Comparison of ENCODE assay signal across 31 cellular contexts in genomic region chr5:144284036-144284435, GRCh38.
"Had no signal": no experiment of that assay in that cellular context is flagged by ENCODE, and none has a peak within 500 bp of the region (broad histone marks: within the 10 kb centered on the region; RNA-seq: fewer than 3 reads in every experiment).

No MANE protein-coding gene starts in this region.

- FAIRE-seq: TTC549 had no signal

- H3K4me2 ChIP-seq: SK-N-SH had no signal

- H3K27me3 ChIP-seq: brain microvascular endothelial cell, SJSA1 had no signal

- DNase-seq: activated B cell treated with CpG ODN at 0.5 μM for 24 hours; activated CD4-positive, alpha-beta memory T cell treated with anti-CD3 and anti-CD28 coated beads, Interleukin-2, amount 10 ng/mL, durations not matched to agents 7 days and 5 days; activated CD4-positive, alpha-beta T cell treated with anti-CD3 and anti-CD28 coated beads for 48 hours; activated CD4-positive, CD25-positive, alpha-beta regulatory T cell treated with anti-CD3 and anti-CD28 coated beads, Interleukin-2, amount 50 U/mL, for 72 hours; activated CD8-positive, alpha-beta memory T cell treated with anti-CD3 and anti-CD28 coated beads for 24 hours; activated CD8-positive, alpha-beta memory T cell treated with anti-CD3 and anti-CD28 coated beads, Interleukin-2, amount 10 ng/mL, durations not matched to agents 7 days and 5 days; activated CD8-positive, alpha-beta memory T cell treated with anti-CD3 and anti-CD28 coated beads, Interleukin-2, amount 50 U/mL, for 48 hours; activated effector memory CD4-positive, alpha-beta T cell treated with Interleukin-2 at 50 U/mL for 16 hours; activated naive CD4-positive, alpha-beta T cell treated with anti-CD3 and anti-CD28 coated beads, Interleukin-2, amount 10 ng/mL, durations not matched to agents 7 days and 5 days; activated naive CD8-positive, alpha-beta T cell treated with anti-CD3 and anti-CD28 coated beads, Interleukin-2, amount 50 U/mL, for 24 hours; activated T-cell treated with anti-CD3 and anti-CD28 coated beads, Interleukin-2, amount 50 U/mL, for 48 hours; anterior cingulate cortex; brain microvascular endothelial cell; central memory CD4-positive, alpha-beta T cell; Kasumi-1; MG63; NCI-H1048; NCI-H1436 treated with DMSO at 0.1 percent for 48 hours; NCI-H1694 treated with DMSO at 0.1 percent for 48 hours; NCI-H2029; NCI-H345; NCI-H524 treated with DMSO at 0.1 percent for 48 hours; NCI-H748 treated with DMSO at 0.1 percent for 48 hours; NK-92 treated with Interleukin-12 subunit alpha and Interleukin-12 subunit beta, amount 100 ng/mL, for 24 hours; SHP77; SK-N-SH had no signal

- H3K36me3 Mint-ChIP-seq: activated CD8-positive, alpha-beta memory T cell treated with anti-CD3 and anti-CD28 coated beads, Interleukin-2, amount 10 ng/mL, durations not matched to agents 7 days and 5 days; activated naive CD4-positive, alpha-beta T cell treated with anti-CD3 and anti-CD28 coated beads, Interleukin-2, amount 10 ng/mL, durations not matched to agents 7 days and 5 days; activated naive CD8-positive, alpha-beta T cell had no signal

- H3K9me3 Mint-ChIP-seq: activated B cell treated with CpG ODN at 0.5 μM for 24 hours; activated CD4-positive, alpha-beta memory T cell treated with anti-CD3 and anti-CD28 coated beads, Interleukin-2, amount 10 ng/mL, durations not matched to agents 7 days and 5 days; activated naive CD4-positive, alpha-beta T cell treated with anti-CD3 and anti-CD28 coated beads, Interleukin-2, amount 10 ng/mL, durations not matched to agents 7 days and 5 days; activated naive CD8-positive, alpha-beta T cell treated with anti-CD3 and anti-CD28 coated beads, Interleukin-2, amount 50 U/mL, for 24 hours; T-helper 1 cell treated with Interleukin-12 subunit alpha and Interleukin-12 subunit beta and Interleukin-4 antibody, amounts not matched to agents 30 μg/mL and 1 μg/mL, for 36 hours; T-helper 2 cell treated with Interferon-gamma antibody and Interleukin-4, amounts not matched to agents 5 μg/mL and 100 μg/mL, for 36 hours had no signal

- H3K9me3 ChIP-seq: MG63, SJSA1, SK-N-SH had no signal

- H3K9ac ChIP-seq: SK-N-SH had no signal

- H3K27me3 Mint-ChIP-seq: activated B cell treated with CpG ODN at 0.5 μM for 24 hours; activated CD4-positive, alpha-beta memory T cell treated with anti-CD3 and anti-CD28 coated beads, Interleukin-2, amount 10 ng/mL, durations not matched to agents 7 days and 5 days; activated naive CD4-positive, alpha-beta T cell treated with anti-CD3 and anti-CD28 coated beads, Interleukin-2, amount 10 ng/mL, durations not matched to agents 7 days and 5 days had no signal

- H3K27ac Mint-ChIP-seq: activated B cell treated with CpG ODN at 0.5 μM for 24 hours; activated CD4-positive, alpha-beta memory T cell treated with anti-CD3 and anti-CD28 coated beads, Interleukin-2, amount 10 ng/mL, durations not matched to agents 7 days and 5 days; activated CD8-positive, alpha-beta memory T cell treated with anti-CD3 and anti-CD28 coated beads, Interleukin-2, amount 10 ng/mL, durations not matched to agents 7 days and 5 days; activated naive CD4-positive, alpha-beta T cell treated with anti-CD3 and anti-CD28 coated beads, Interleukin-2, amount 10 ng/mL, durations not matched to agents 7 days and 5 days; activated naive CD8-positive, alpha-beta T cell; activated naive CD8-positive, alpha-beta T cell treated with anti-CD3 and anti-CD28 coated beads, Interleukin-2, amount 50 U/mL, for 24 hours; T-helper 1 cell treated with Interleukin-12 subunit alpha and Interleukin-12 subunit beta and Interleukin-4 antibody, amounts not matched to agents 30 μg/mL and 1 μg/mL, for 36 hours; T-helper 2 cell treated with Interferon-gamma antibody and Interleukin-4, amounts not matched to agents 5 μg/mL and 100 μg/mL, for 36 hours had no signal

- H3K27ac ChIP-seq: brain microvascular endothelial cell, SJSA1 had no signal

- H3K4me3 ChIP-seq: MG63, SJSA1 had no signal

- ATAC-seq: activated CD8-positive, alpha-beta memory T cell treated with anti-CD3 and anti-CD28 coated beads, Interleukin-2, amount 10 ng/mL, durations not matched to agents 7 days and 5 days; activated naive CD8-positive, alpha-beta T cell treated with anti-CD3 and anti-CD28 coated beads, Interleukin-2, amount 50 U/mL, for 24 hours had no signal

- H3K4me1 Mint-ChIP-seq: activated B cell treated with CpG ODN at 0.5 μM for 24 hours; activated CD4-positive, alpha-beta memory T cell treated with anti-CD3 and anti-CD28 coated beads, Interleukin-2, amount 10 ng/mL, durations not matched to agents 7 days and 5 days; activated CD8-positive, alpha-beta memory T cell treated with anti-CD3 and anti-CD28 coated beads, Interleukin-2, amount 10 ng/mL, durations not matched to agents 7 days and 5 days; activated naive CD4-positive, alpha-beta T cell treated with anti-CD3 and anti-CD28 coated beads, Interleukin-2, amount 10 ng/mL, durations not matched to agents 7 days and 5 days; activated naive CD8-positive, alpha-beta T cell treated with anti-CD3 and anti-CD28 coated beads, Interleukin-2, amount 50 U/mL, for 24 hours had no signal

- H3K36me3 ChIP-seq: brain microvascular endothelial cell, MG63, SJSA1 had no signal

- H3K4me3 Mint-ChIP-seq: activated B cell treated with CpG ODN at 0.5 μM for 24 hours; activated CD4-positive, alpha-beta memory T cell treated with anti-CD3 and anti-CD28 coated beads, Interleukin-2, amount 10 ng/mL, durations not matched to agents 7 days and 5 days; activated CD8-positive, alpha-beta memory T cell treated with anti-CD3 and anti-CD28 coated beads, Interleukin-2, amount 10 ng/mL, durations not matched to agents 7 days and 5 days; activated naive CD4-positive, alpha-beta T cell treated with anti-CD3 and anti-CD28 coated beads, Interleukin-2, amount 10 ng/mL, durations not matched to agents 7 days and 5 days; activated naive CD8-positive, alpha-beta T cell; activated naive CD8-positive, alpha-beta T cell treated with anti-CD3 and anti-CD28 coated beads, Interleukin-2, amount 50 U/mL, for 24 hours; T-helper 1 cell treated with Interleukin-12 subunit alpha and Interleukin-12 subunit beta and Interleukin-4 antibody, amounts not matched to agents 30 μg/mL and 1 μg/mL, for 36 hours; T-helper 2 cell treated with Interferon-gamma antibody and Interleukin-4, amounts not matched to agents 5 μg/mL and 100 μg/mL, for 36 hours had no signal

- H3K4me1 ChIP-seq: SJSA1 had no signal
